In genomic region chr3:60555704-60556340, GRCh38 we compare ENCODE assay signal across 9 cellular contexts.
A peak's percentile ranks its signal among the peaks of the same experiment; 100 is the strongest.
DNase-seq lines count a peak whose midpoint lies in the region; ATAC-seq and TF ChIP-seq lines count a peak whose summit lies in the region.
"Had no signal": no experiment of that assay in that cellular context is flagged by ENCODE, and none has a peak within 500 bp of the region (broad histone marks: within the 10 kb centered on the region; RNA-seq: fewer than 3 reads in every experiment).

No MANE protein-coding gene starts in this region.

- no peaks in the 10 kb centered on the region for H3K36me3 ChIP-seq in ovary

- H3K27ac ChIP-seq in ovary, result no peak overlapping the region

- no peak overlapping the region for H3K4me3 ChIP-seq in ovary

- DNase-seq in activated T-cell treated with anti-CD3 and anti-CD28 coated beads, Interleukin-2, amount 50 U/mL, for 72 hours, result peak; percentile 1 to 3
- DNase-seq in activated T-cell treated with anti-CD3 and anti-CD28 coated beads, Interleukin-2, amount 50 U/mL, for 24 hours, result no peak
- DNase-seq in T-helper 2 cell treated with Interferon-gamma antibody and Interleukin-4, amounts not matched to agents 5 μg/mL and 100 μg/mL, for 36 hours (ENCODE audit: low spot score), result no peak
- peak; percentile 4 for DNase-seq in stimulated activated naive B cell treated with anti-CD40 and anti-IgM and Interleukin-4, amounts not matched to agents 10 μg/mL and 1 μg/mL and 100 μg/mL, for 72 hours
- DNase-seq in NCI-H128 (lab: John Stamatoyannopoulos, UW; ENCODE audit: unreplicated experiment), result no peak
- DNase-seq in ovary, result no peak
- DNase-seq in activated CD4-positive, alpha-beta T cell treated with anti-CD3 and anti-CD28 coated beads for 1 hour, result no peak
- DNase-seq: cortex of kidney had no signal

- no peaks in the 10 kb centered on the region for H3K27me3 Mint-ChIP-seq in activated T-cell treated with anti-CD3 and anti-CD28 coated beads, Interleukin-2, amount 50 U/mL, for 72 hours (ENCODE audit: low read depth)
- H3K27me3 Mint-ChIP-seq in activated T-cell treated with anti-CD3 and anti-CD28 coated beads, Interleukin-2, amount 50 U/mL, for 24 hours, result no peaks in the 10 kb centered on the region
- no peaks in the 10 kb centered on the region for H3K27me3 Mint-ChIP-seq in T-helper 2 cell treated with Interferon-gamma antibody and Interleukin-4, amounts not matched to agents 5 μg/mL and 100 μg/mL, for 36 hours (ENCODE audit: low read depth)
- no peaks in the 10 kb centered on the region for H3K27me3 Mint-ChIP-seq in stimulated activated naive B cell treated with anti-CD40 and anti-IgM and Interleukin-4, amounts not matched to agents 10 μg/mL and 1 μg/mL and 100 μg/mL, for 72 hours

- H3K9me3 Mint-ChIP-seq in activated T-cell treated with anti-CD3 and anti-CD28 coated beads, Interleukin-2, amount 50 U/mL, for 72 hours, result no peaks in the 10 kb centered on the region
- no peaks in the 10 kb centered on the region for H3K9me3 Mint-ChIP-seq in activated T-cell treated with anti-CD3 and anti-CD28 coated beads, Interleukin-2, amount 50 U/mL, for 24 hours
- peaks cover 4% of the 10 kb centered on the region for H3K9me3 Mint-ChIP-seq in T-helper 2 cell treated with Interferon-gamma antibody and Interleukin-4, amounts not matched to agents 5 μg/mL and 100 μg/mL, for 36 hours
- peaks cover 5 to 6% of the 10 kb centered on the region in 2 donors for H3K9me3 Mint-ChIP-seq in stimulated activated naive B cell treated with anti-CD40 and anti-IgM and Interleukin-4, amounts not matched to agents 10 μg/mL and 1 μg/mL and 100 μg/mL, for 72 hours

- no peak overlapping the region for H3K27ac Mint-ChIP-seq in activated T-cell treated with anti-CD3 and anti-CD28 coated beads, Interleukin-2, amount 50 U/mL, for 72 hours
- H3K27ac Mint-ChIP-seq in activated T-cell treated with anti-CD3 and anti-CD28 coated beads, Interleukin-2, amount 50 U/mL, for 24 hours, result no peak overlapping the region
- no peak overlapping the region for H3K27ac Mint-ChIP-seq in T-helper 2 cell treated with Interferon-gamma antibody and Interleukin-4, amounts not matched to agents 5 μg/mL and 100 μg/mL, for 36 hours
- no peak overlapping the region for H3K27ac Mint-ChIP-seq in stimulated activated naive B cell treated with anti-CD40 and anti-IgM and Interleukin-4, amounts not matched to agents 10 μg/mL and 1 μg/mL and 100 μg/mL, for 72 hours

- TF ChIP-seq POLR2A in ovary (IDR thresholded peaks at IDR 0.05), result no peak

- TF ChIP-seq EP300 in ovary (IDR thresholded peaks at IDR 0.05), result no peak

- WGBS in ovary, 3 donors, result 77 to 80% (median 77%) methylated on average over 4 of the region's 4 CpGs

- H3K9me3 ChIP-seq in ovary, result no peaks in the 10 kb centered on the region

- H3K4me3 Mint-ChIP-seq in activated T-cell treated with anti-CD3 and anti-CD28 coated beads, Interleukin-2, amount 50 U/mL, for 72 hours, result no peak overlapping the region
- no peak overlapping the region for H3K4me3 Mint-ChIP-seq in activated T-cell treated with anti-CD3 and anti-CD28 coated beads, Interleukin-2, amount 50 U/mL, for 24 hours
- peak overlapping the region; percentile 0 for H3K4me3 Mint-ChIP-seq in T-helper 2 cell treated with Interferon-gamma antibody and Interleukin-4, amounts not matched to agents 5 μg/mL and 100 μg/mL, for 36 hours
- no peak overlapping the region for H3K4me3 Mint-ChIP-seq in stimulated activated naive B cell treated with anti-CD40 and anti-IgM and Interleukin-4, amounts not matched to agents 10 μg/mL and 1 μg/mL and 100 μg/mL, for 72 hours

- no peaks in the 10 kb centered on the region for H3K27me3 ChIP-seq in ovary

- TF ChIP-seq CTCF in ovary (IDR thresholded peaks at IDR 0.05), result no peak

- intact Hi-C loops in ovary (cut with DNase I), result no loop called here

- H3K36me3 Mint-ChIP-seq in activated T-cell treated with anti-CD3 and anti-CD28 coated beads, Interleukin-2, amount 50 U/mL, for 72 hours (ENCODE audit: insufficient read depth in 2 of 2), result peaks cover 1 to 2% of the 10 kb centered on the region in 2 donors
- no peaks in the 10 kb centered on the region for H3K36me3 Mint-ChIP-seq in activated T-cell treated with anti-CD3 and anti-CD28 coated beads, Interleukin-2, amount 50 U/mL, for 24 hours (ENCODE audit: low read depth)
- H3K36me3 Mint-ChIP-seq in T-helper 2 cell treated with Interferon-gamma antibody and Interleukin-4, amounts not matched to agents 5 μg/mL and 100 μg/mL, for 36 hours (ENCODE audit: low read depth), result no peaks in the 10 kb centered on the region
- H3K36me3 Mint-ChIP-seq in stimulated activated naive B cell treated with anti-CD40 and anti-IgM and Interleukin-4, amounts not matched to agents 10 μg/mL and 1 μg/mL and 100 μg/mL, for 72 hours, result peaks cover 2 to 4% of the 10 kb centered on the region in 2 donors

- peak; percentile 59 to 63 for ATAC-seq in activated T-cell treated with anti-CD3 and anti-CD28 coated beads, Interleukin-2, amount 50 U/mL, for 72 hours (replicated peaks in 1 of 2)
- peak; percentile 97 for ATAC-seq in HG02973 (IDR thresholded peaks at IDR 0.05; ENCODE audit: unreplicated experiment)
- peak; percentile 92 to 97 for ATAC-seq in stimulated activated naive B cell treated with anti-CD40 and anti-IgM and Interleukin-4, amounts not matched to agents 10 μg/mL and 1 μg/mL and 100 μg/mL, for 72 hours (replicated peaks)

- H3K4me1 ChIP-seq in ovary (ENCODE audit: insufficient read depth), result no peaks in the 10 kb centered on the region

- H3K4me1 Mint-ChIP-seq in activated T-cell treated with anti-CD3 and anti-CD28 coated beads, Interleukin-2, amount 50 U/mL, for 72 hours (ENCODE audit: low read depth), result peaks cover 32% of the 10 kb centered on the region
- peaks cover 9% of the 10 kb centered on the region for H3K4me1 Mint-ChIP-seq in activated T-cell treated with anti-CD3 and anti-CD28 coated beads, Interleukin-2, amount 50 U/mL, for 24 hours (ENCODE audit: low read depth)
- peaks cover 29% of the 10 kb centered on the region for H3K4me1 Mint-ChIP-seq in T-helper 2 cell treated with Interferon-gamma antibody and Interleukin-4, amounts not matched to agents 5 μg/mL and 100 μg/mL, for 36 hours (ENCODE audit: low read depth)
- peaks cover 17 to 18% of the 10 kb centered on the region in 2 donors for H3K4me1 Mint-ChIP-seq in stimulated activated naive B cell treated with anti-CD40 and anti-IgM and Interleukin-4, amounts not matched to agents 10 μg/mL and 1 μg/mL and 100 μg/mL, for 72 hours

Comparison
In these comparisons a context has a peak if more than half of its experiments do, and no peak if none do; other contexts are left out.
1. DNase-seq: peak in activated T-cell treated with anti-CD3 and anti-CD28 coated beads, Interleukin-2, amount 50 U/mL, for 72 hours (2 of 2) and stimulated activated naive B cell treated with anti-CD40 and anti-IgM and Interleukin-4, amounts not matched to agents 10 μg/mL and 1 μg/mL and 100 μg/mL, for 72 hours (single experiment); none in activated T-cell treated with anti-CD3 and anti-CD28 coated beads, Interleukin-2, amount 50 U/mL, for 24 hours (single experiment), T-helper 2 cell treated with Interferon-gamma antibody and Interleukin-4, amounts not matched to agents 5 μg/mL and 100 μg/mL, for 36 hours (single experiment), NCI-H128 (single experiment), ovary (0 of 5) and activated CD4-positive, alpha-beta T cell treated with anti-CD3 and anti-CD28 coated beads for 1 hour (single experiment).
2. Peak in every context shown above with its lines, with median percentiles within 50 percentile points of each other: ATAC-seq.